1 cellular context compared by ENCODE assay signal in genomic region chr21:44764319-44765230, GRCh38.
TF ChIP-seq lines count a peak whose summit lies in the region.

No MANE protein-coding gene starts in this region.

TF ChIP-seq in GM12878, 131 proteins besides CTCF, POLR2A, EP300 and RAD21:
- TF ChIP-seq ZNF274 (IDR thresholded peaks at IDR 0.05; ENCODE audit: insufficient read depth, insufficient read length) = no peak
- no peak for TF ChIP-seq SP1 (IDR thresholded peaks at IDR 0.05; ENCODE audit: low read depth, low read length)
- no peak for TF ChIP-seq STAT3 (IDR thresholded peaks at IDR 0.05; ENCODE audit: low read depth, low read length)
- TF ChIP-seq ATF2 (IDR thresholded peaks at IDR 0.05; ENCODE audit: low read length) = no peak
- TF ChIP-seq POU2F2 (IDR thresholded peaks at IDR 0.05; ENCODE audit: borderline replicate concordance, low read depth, low read length) = no peak
- TF ChIP-seq SPI1 (IDR thresholded peaks at IDR 0.05; ENCODE audit: borderline replicate concordance, insufficient read depth, low read depth, low read length) = no peak
- no peak for TF ChIP-seq NR2F1 (conservative IDR thresholded peaks at IDR 0.05)
- no peak for TF ChIP-seq CEBPZ (IDR thresholded peaks at IDR 0.05; ENCODE audit: low read depth, low read length)
- no peak for TF ChIP-seq ZNF622 (IDR thresholded peaks at IDR 0.05)
- no peak for TF ChIP-seq IRF4 (IDR thresholded peaks at IDR 0.05; ENCODE audit: low read depth, low read length)
- TF ChIP-seq TBL1XR1 (IDR thresholded peaks at IDR 0.05; ENCODE audit: low read depth, low read length) = no peak
- TF ChIP-seq ETV6 (conservative IDR thresholded peaks at IDR 0.05 in 1 of 2, IDR thresholded peaks at IDR 0.05 in 1 of 2; ENCODE audit: borderline replicate concordance in 1 of 2, low read depth in 1 of 2) = no peak
- TF ChIP-seq, protein P1, sequence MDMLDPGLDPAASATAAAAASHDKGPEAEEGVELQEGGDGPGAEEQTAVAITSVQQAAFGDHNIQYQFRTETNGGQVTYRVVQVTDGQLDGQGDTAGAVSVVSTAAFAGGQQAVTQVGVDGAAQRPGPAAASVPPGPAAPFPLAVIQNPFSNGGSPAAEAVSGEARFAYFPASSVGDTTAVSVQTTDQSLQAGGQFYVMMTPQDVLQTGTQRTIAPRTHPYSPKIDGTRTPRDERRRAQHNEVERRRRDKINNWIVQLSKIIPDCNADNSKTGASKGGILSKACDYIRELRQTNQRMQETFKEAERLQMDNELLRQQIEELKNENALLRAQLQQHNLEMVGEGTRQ (IDR thresholded peaks at IDR 0.05; ENCODE audit: borderline replicate concordance, low read depth, low read length) = no peak
- TF ChIP-seq KLF5 (IDR thresholded peaks at IDR 0.05; ENCODE audit: partially characterized antibody) = no peak
- TF ChIP-seq NRF1 (conservative IDR thresholded peaks at IDR 0.05; ENCODE audit: low read depth, low read length) = no peak
- TF ChIP-seq RUNX3 (IDR thresholded peaks at IDR 0.05; ENCODE audit: low read length) = no peak
- no peak for TF ChIP-seq PAX8 (IDR thresholded peaks at IDR 0.05)
- TF ChIP-seq SUPT20H (IDR thresholded peaks at IDR 0.05; ENCODE audit: borderline replicate concordance, control insufficient read depth, low read depth, low read length) = no peak
